ENCODE assay signal across 12 cellular contexts in genomic region chr20:46348231-46348803, GRCh38. TPM values are rescaled to one million over a fixed set of nuclear protein-coding genes. Genes with fewer than 3 reads are reported as not detected.
DNase-seq lines count a peak whose midpoint lies in the region; ATAC-seq and TF ChIP-seq lines count a peak whose summit lies in the region.
"Had no signal": no experiment of that assay in that cellular context is flagged by ENCODE, and none has a peak within 500 bp of the region (broad histone marks: within the 10 kb centered on the region; RNA-seq: fewer than 3 reads in every experiment).

No MANE protein-coding gene starts in this region.

- H3K27ac ChIP-seq in left ventricle myocardium inferior (replicated peaks) (no peak overlapping the region), iPS DF 6.9 (ENCODE audit: low read length) (no peak overlapping the region), aorta (ENCODE audit: low read depth in 1 of 2, low read length in 2 of 2) (no peak overlapping the region)
- H3K27ac ChIP-seq: BLaER1, HL-60 had no signal

- ATAC-seq in Right ventricle myocardium superior (ENCODE audit: poor library complexity) (peak; percentile 65), aorta (ENCODE audit: low FRiP score) (peak; percentile 56), GM21423 (IDR thresholded peaks at IDR 0.05; ENCODE audit: unreplicated experiment) (no peak), HG03039 (IDR thresholded peaks at IDR 0.05; ENCODE audit: unreplicated experiment) (no peak)
- ATAC-seq: stimulated activated naive B cell treated with anti-CD40 and anti-IgM and Interleukin-4, amounts not matched to agents 10 μg/mL and 1 μg/mL and 100 μg/mL, for 72 hours had no signal

- H3K4me1 ChIP-seq in left ventricle myocardium inferior (peaks cover 15% of the 10 kb centered on the region), iPS DF 6.9 (ENCODE audit: control insufficient read depth, insufficient read depth, low read length) (peaks cover 9% of the 10 kb centered on the region), aorta (ENCODE audit: control insufficient read depth in 1 of 2, insufficient read depth in 2 of 2, low read length in 2 of 2) (no peaks in the 10 kb centered on the region)

- no peak overlapping the region for H3K4me3 ChIP-seq in left ventricle myocardium inferior
- H3K4me3 ChIP-seq in iPS DF 6.9 (ENCODE audit: low read length) = no peak overlapping the region
- no peak overlapping the region for H3K4me3 ChIP-seq in aorta (ENCODE audit: low read length in 2 of 2)
- H3K4me3 ChIP-seq: BLaER1 had no signal

- H3K36me3 ChIP-seq in left ventricle myocardium inferior = peaks cover 22% of the 10 kb centered on the region
- peaks cover 5% of the 10 kb centered on the region; the same call in 1 of the 2 replicates for H3K36me3 ChIP-seq in iPS DF 6.9 (ENCODE audit: control insufficient read depth, insufficient read depth, low read length)
- no peaks in the 10 kb centered on the region for H3K36me3 ChIP-seq in aorta (ENCODE audit: control insufficient read depth in 1 of 2, insufficient read depth in 2 of 2, low read length in 1 of 2)

- H3K9me3 ChIP-seq in left ventricle myocardium inferior (replicated peaks) = no peaks in the 10 kb centered on the region
- H3K9me3 ChIP-seq in iPS DF 6.9 (ENCODE audit: control insufficient read depth, insufficient read depth, low read length) = no peaks in the 10 kb centered on the region
- no peaks in the 10 kb centered on the region for H3K9me3 ChIP-seq in aorta (ENCODE audit: control insufficient read depth, low read length)
- H3K9me3 ChIP-seq: BLaER1 had no signal

- H3K27me3 ChIP-seq in left ventricle myocardium inferior (ENCODE audit: low read depth) = peaks cover 3% of the 10 kb centered on the region
- H3K27me3 ChIP-seq in iPS DF 6.9 (ENCODE audit: control insufficient read depth, insufficient read depth, low read length) = no peaks in the 10 kb centered on the region
- no peaks in the 10 kb centered on the region for H3K27me3 ChIP-seq in aorta (ENCODE audit: control insufficient read depth in 1 of 2, insufficient read depth in 2 of 2, low read length in 1 of 2)

- no peak for TF ChIP-seq CTCF in left ventricle myocardium inferior (IDR thresholded peaks at IDR 0.05; ENCODE audit: borderline replicate concordance)

- intact Hi-C loops in Right ventricle myocardium superior (cut with DNase I) (loop anchor here (5.0 kb wide), 2 partner anchors 216 to 326 kb away; no protein-coding TSS in a partner anchor), left ventricle myocardium inferior (cut with micrococcal nuclease) (loop anchor here (5.0 to 10.0 kb wide), 2 partner anchors 214 to 326 kb away; no protein-coding TSS in a partner anchor), aorta (cut with DNase I) (loop anchor here in 1 of 2 donors (5.0 kb wide), 1 partner anchor 216 kb away; no protein-coding TSS in a partner anchor)

- DNase-seq in Right ventricle myocardium superior = peak; percentile 56
- no peak for DNase-seq in left ventricle myocardium inferior
- peak; percentile 52 for DNase-seq in amniotic epithelial cell (ENCODE audit: low read depth)
- peak; percentile 43 for DNase-seq in iPS DF 6.9 (ENCODE audit: low read depth, low spot score)
- no peak for DNase-seq in aorta
- no peak for DNase-seq in T-helper 1 cell
- DNase-seq: stimulated activated naive B cell treated with anti-CD40 and anti-IgM and Interleukin-4, amounts not matched to agents 10 μg/mL and 1 μg/mL and 100 μg/mL, for 72 hours had no signal

- WGBS in iPS DF 6.9 (ENCODE audit: insufficient coverage, insufficient read length) = no CpG with 5 or more reads among the region's 17 CpGs
- WGBS in aorta, 2 donors = 35 to 37% methylated on average over 17 of the region's 17 CpGs

RNA-seq across cellular contexts. Expression of gene CDH22, which starts 40.0 kb away (rescaled TPM):
- total RNA-seq in Right ventricle myocardium superior = 5.5 TPM
- total RNA-seq in left ventricle myocardium inferior = 2.3 TPM
- not detected for total RNA-seq in aorta
- polyA plus RNA-seq in aorta = not detected
- total RNA-seq: T-cell had no signal

RNA-seq across cellular contexts. Expression of gene ELMO2, which starts 58.1 kb away (rescaled TPM):
- total RNA-seq in Right ventricle myocardium superior = 33.9 TPM
- total RNA-seq in left ventricle myocardium inferior = 28.5 TPM
- 10 to 100 TPM; 47.5 to 51.6 TPM for total RNA-seq in aorta
- 10 to 100 TPM; 19.3 to 24.2 TPM for polyA plus RNA-seq in aorta

Comparison
In these comparisons a context has a peak if more than half of its experiments do, and no peak if none do; other contexts are left out.
1. DNase-seq: peak in Right ventricle myocardium superior (single experiment), amniotic epithelial cell (single experiment) and iPS DF 6.9 (single experiment); none in left ventricle myocardium inferior (single experiment), aorta (0 of 2) and T-helper 1 cell (0 of 5).
2. ATAC-seq: peak in Right ventricle myocardium superior (single experiment) and aorta (single experiment); none in GM21423 (single experiment) and HG03039 (single experiment).